ENCODE assay signal across 11 cellular contexts in genomic region chr2:56474412-56475158, GRCh38.
A peak's percentile ranks its signal among the peaks of the same experiment; 100 is the strongest.
DNase-seq lines count a peak whose midpoint lies in the region; ATAC-seq and TF ChIP-seq lines count a peak whose summit lies in the region.
"Had no signal": no experiment of that assay in that cellular context is flagged by ENCODE, and none has a peak within 500 bp of the region (broad histone marks: within the 10 kb centered on the region; RNA-seq: fewer than 3 reads in every experiment).

No MANE protein-coding gene starts in this region.

- intact Hi-C loops in thyroid gland (cut with DNase I): no loop called here

- peak overlapping the region; percentile 50 to 68 (median 55) for H3K27ac ChIP-seq in thyroid gland

- 25 to 26% methylated on average over 4 of the region's 4 CpGs for WGBS in thyroid gland, 2 donors

- H3K4me3 ChIP-seq in thyroid gland (replicated peaks in 1 of 3): no peak overlapping the region

- no peaks in the 10 kb centered on the region for H3K27me3 ChIP-seq in thyroid gland

- H3K36me3 ChIP-seq in thyroid gland: no peaks in the 10 kb centered on the region

- peaks cover 17 to 21% of the 10 kb centered on the region in 2 donors for H3K4me1 ChIP-seq in thyroid gland

- ATAC-seq in GM21390 (IDR thresholded peaks at IDR 0.05; ENCODE audit: unreplicated experiment) (no peak), HG03097 (IDR thresholded peaks at IDR 0.05; ENCODE audit: low FRiP score, unreplicated experiment) (no peak)
- ATAC-seq: activated T-cell treated with anti-CD3 and anti-CD28 coated beads, Interleukin-2, amount 50 U/mL, for 72 hours; natural killer cell had no signal

- TF ChIP-seq POLR2A in thyroid gland (IDR thresholded peaks at IDR 0.05): no peak

- no peak for TF ChIP-seq CTCF in thyroid gland (IDR thresholded peaks at IDR 0.05)

- H3K9me3 ChIP-seq in thyroid gland: no peaks in the 10 kb centered on the region

- DNase-seq in NCI-H82 (lab: John Stamatoyannopoulos, UW) (peak; percentile 62), NCI-H82 treated with DMSO at 0.1 percent for 48 hours (lab: John Stamatoyannopoulos, UW; ENCODE audit: unreplicated experiment) (no peak), NCI-H345 treated with DMSO at 0.1 percent for 48 hours (lab: John Stamatoyannopoulos, UW; ENCODE audit: unreplicated experiment) (peak; percentile 80), fibroblast of the conjunctiva (ENCODE audit: low read depth) (peak; percentile 44), thyroid gland (peak; percentile 27 to 50)
- no peak for DNase-seq in activated naive CD4-positive, alpha-beta T cell treated with Interleukin-2 at 50 U/mL for 16 hours
- DNase-seq: activated T-cell treated with anti-CD3 and anti-CD28 coated beads, Interleukin-2, amount 50 U/mL, for 72 hours; H9; natural killer cell had no signal

Comparison
In these comparisons a context has a peak if more than half of its experiments do, and no peak if none do; other contexts are left out.
1. DNase-seq: peak in NCI-H82 (single experiment), NCI-H345 treated with DMSO at 0.1 percent for 48 hours (single experiment), fibroblast of the conjunctiva (single experiment) and thyroid gland (2 of 2); none in NCI-H82 treated with DMSO at 0.1 percent for 48 hours (single experiment) and activated naive CD4-positive, alpha-beta T cell treated with Interleukin-2 at 50 U/mL for 16 hours (single experiment).